7 cellular contexts compared by ENCODE assay signal in genomic region chr2:105143467-105144127, GRCh38.
DNase-seq lines count a peak whose midpoint lies in the region; ATAC-seq and TF ChIP-seq lines count a peak whose summit lies in the region.

No MANE protein-coding gene starts in this region.

- peak overlapping the region; percentile 59 for H3K4me3 Mint-ChIP-seq in stimulated activated effector memory CD8-positive, alpha-beta T cell treated with anti-CD3 and anti-CD28 coated beads, Interleukin-12 subunit alpha, Interleukin-12 subunit beta, amount 100 ng/mL, for 72 hours

- no peaks in the 10 kb centered on the region for H3K36me3 ChIP-seq in kidney epithelial cell (ENCODE audit: control insufficient read depth, insufficient read depth, low read length)

- peaks cover 6% of the 10 kb centered on the region for H3K4me1 Mint-ChIP-seq in stimulated activated effector memory CD8-positive, alpha-beta T cell treated with anti-CD3 and anti-CD28 coated beads, Interleukin-12 subunit alpha, Interleukin-12 subunit beta, amount 100 ng/mL, for 72 hours

- no peak for TF ChIP-seq CTCF in kidney epithelial cell (IDR thresholded peaks at IDR 0.05; ENCODE audit: insufficient read depth, low read length, poor library complexity, severe bottlenecking)

- H3K27ac Mint-ChIP-seq in stimulated activated effector memory CD8-positive, alpha-beta T cell treated with anti-CD3 and anti-CD28 coated beads, Interleukin-12 subunit alpha, Interleukin-12 subunit beta, amount 100 ng/mL, for 72 hours = no peak overlapping the region

- no peaks in the 10 kb centered on the region for H3K9me3 Mint-ChIP-seq in stimulated activated effector memory CD8-positive, alpha-beta T cell treated with anti-CD3 and anti-CD28 coated beads, Interleukin-12 subunit alpha, Interleukin-12 subunit beta, amount 100 ng/mL, for 72 hours

- peaks cover 3% of the 10 kb centered on the region for H3K27me3 ChIP-seq in kidney epithelial cell (ENCODE audit: control insufficient read depth, insufficient read depth, low read length)

- H3K4me3 ChIP-seq in kidney epithelial cell (ENCODE audit: low read depth, low read length) = peak overlapping the region; percentile 37

- H3K36me3 Mint-ChIP-seq in stimulated activated effector memory CD8-positive, alpha-beta T cell treated with anti-CD3 and anti-CD28 coated beads, Interleukin-12 subunit alpha, Interleukin-12 subunit beta, amount 100 ng/mL, for 72 hours = no peaks in the 10 kb centered on the region

- ATAC-seq in GM18867 (IDR thresholded peaks at IDR 0.05; ENCODE audit: unreplicated experiment) = peak; percentile 43
- peak; percentile 68 for ATAC-seq in stimulated activated effector memory CD8-positive, alpha-beta T cell treated with anti-CD3 and anti-CD28 coated beads, Interleukin-12 subunit alpha, Interleukin-12 subunit beta, amount 100 ng/mL, for 72 hours
- ATAC-seq in HG03521 (IDR thresholded peaks at IDR 0.05; ENCODE audit: unreplicated experiment) = no peak

- DNase-seq in NCI-H2171 (lab: John Stamatoyannopoulos, UW) (peak; percentile 15), astrocyte of the hippocampus (ENCODE audit: low read depth, low spot score) (peak; percentile 65), kidney epithelial cell (ENCODE audit: low read depth) (no peak), HUDEP-2 (lab: John Stamatoyannopoulos, UW; ENCODE audit: unreplicated experiment in 76 of 76) (no peak)
- DNase-seq in stimulated activated effector memory CD8-positive, alpha-beta T cell treated with anti-CD3 and anti-CD28 coated beads, Interleukin-12 subunit alpha, Interleukin-12 subunit beta, amount 100 ng/mL, for 72 hours (ENCODE audit: low spot score in 2 of 2) = peak; percentile 23 to 65

Comparison
In these comparisons a context has a peak if more than half of its experiments do, and no peak if none do; other contexts are left out.
1. DNase-seq: peak in NCI-H2171 (single experiment), astrocyte of the hippocampus (single experiment) and stimulated activated effector memory CD8-positive, alpha-beta T cell treated with anti-CD3 and anti-CD28 coated beads, Interleukin-12 subunit alpha, Interleukin-12 subunit beta, amount 100 ng/mL, for 72 hours (2 of 2); none in kidney epithelial cell (single experiment) and HUDEP-2 (0 of 76).